In genomic region chr2:203648273-203648672, GRCh38 we compare ENCODE assay signal across 16 cellular contexts. TPM values are rescaled to one million over a fixed set of nuclear protein-coding genes. Genes with fewer than 3 reads are reported as not detected.
A peak's percentile ranks its signal among the peaks of the same experiment; 100 is the strongest.
DNase-seq lines count a peak whose midpoint lies in the region; ATAC-seq and TF ChIP-seq lines count a peak whose summit lies in the region.
"Had no signal": no experiment of that assay in that cellular context is flagged by ENCODE, and none has a peak within 500 bp of the region (broad histone marks: within the 10 kb centered on the region; RNA-seq: fewer than 3 reads in every experiment).

No MANE protein-coding gene starts in this region.

- ATAC-seq in PC-3, result peak; percentile 73
- peak; percentile 42 to 63 (median 50) for ATAC-seq in right lobe of liver
- no peak for ATAC-seq in GM19324 (IDR thresholded peaks at IDR 0.05; ENCODE audit: low FRiP score, unreplicated experiment)
- ATAC-seq: activated CD4-positive, alpha-beta T cell treated with anti-CD3 and anti-CD28 coated beads for 36 hours had no signal

- WGBS in right lobe of liver (ENCODE audit: insufficient coverage, low coverage, low lambda C conversion rate, missing lambda C conversion rate), result 22% methylated on average over 2 of the region's 2 CpGs

- H3K27ac ChIP-seq in 22Rv1 (peak overlapping the region; percentile 69), PC-3 (ENCODE audit: low read length) (no peak overlapping the region), right lobe of liver (peak overlapping the region in 2 of 3 donors; percentile 51 to 84)
- H3K27ac ChIP-seq: neutrophil had no signal

- no peaks in the 10 kb centered on the region for H3K36me3 ChIP-seq in PC-3 (ENCODE audit: low read depth, low read length)
- no peaks in the 10 kb centered on the region for H3K36me3 ChIP-seq in right lobe of liver
- H3K36me3 ChIP-seq: neutrophil had no signal

- H4K20me1 ChIP-seq in PC-3 (ENCODE audit: low read length), result no peaks in the 10 kb centered on the region

- H3K4me2 ChIP-seq in PC-3 (ENCODE audit: low read length), result peak overlapping the region; percentile 36

- CTCF ChIA-PET in PC-3 (lab: Charles Lee), result interaction anchor here (0.6 kb wide), 1 partner anchor 114 kb away, joined by 3 read pairs; no protein-coding TSS in a partner anchor

- no peak for TF ChIP-seq POLR2A in right lobe of liver (IDR thresholded peaks at IDR 0.05)

- H3K9me2 ChIP-seq in PC-3 (replicated peaks; ENCODE audit: low read length), result no peaks in the 10 kb centered on the region

- H3K79me2 ChIP-seq in PC-3 (ENCODE audit: low read length), result no peaks in the 10 kb centered on the region

- peaks cover 32% of the 10 kb centered on the region for H3K4me1 ChIP-seq in PC-3 (ENCODE audit: insufficient read depth, low read length)
- peaks cover 0 to 60% (median 26%) of the 10 kb centered on the region in 4 donors for H3K4me1 ChIP-seq in right lobe of liver

- intact Hi-C loops in PC-3 (cut with micrococcal nuclease), result loop anchor here (2.0 kb wide), 2 partner anchors 61 to 155 kb away; no protein-coding TSS in a partner anchor
- intact Hi-C loops in right lobe of liver (cut with DNase I), result no loop called here

- H3K9me3 ChIP-seq in PC-3 (ENCODE audit: low read length), result no peaks in the 10 kb centered on the region
- H3K9me3 ChIP-seq in right lobe of liver, result no peaks in the 10 kb centered on the region
- H3K9me3 ChIP-seq: neutrophil had no signal

- TF ChIP-seq CTCF in 22Rv1 (IDR thresholded peaks at IDR 0.05) (no peak), PC-3 (conservative IDR thresholded peaks at IDR 0.05; ENCODE audit: low read depth, low read length) (no peak), right lobe of liver (IDR thresholded peaks at IDR 0.05) (no peak)

- POLR2A ChIA-PET in PC-3 (lab: Charles Lee; ENCODE audit: unreplicated experiment), result no interaction called here

- H3K9ac ChIP-seq in PC-3 (ENCODE audit: low read length), result no peak overlapping the region

- DNase-seq in HuH-7 (ENCODE audit: low spot score), result peak; percentile 85
- DNase-seq in PC-3, result peak; percentile 61
- DNase-seq in right lobe of liver, result no peak
- no peak for DNase-seq in NCI-H1436 (lab: John Stamatoyannopoulos, UW)
- DNase-seq in NCI-H2081 treated with DMSO at 0.1 percent for 48 hours (lab: John Stamatoyannopoulos, UW), result no peak
- no peak for DNase-seq in activated CD8-positive, alpha-beta memory T cell treated with anti-CD3 and anti-CD28 coated beads, Interleukin-2, amount 50 U/mL, for 48 hours
- DNase-seq: activated CD4-positive, alpha-beta T cell treated with anti-CD3 and anti-CD28 coated beads for 36 hours; activated T-cell treated with anti-CD3 and anti-CD28 coated beads, Interleukin-2, amount 50 U/mL, for 1 hour; cerebellar nuclear complex; HCEC 1CT; hypothalamus; T-helper 2 cell had no signal

- H3K4me3 ChIP-seq in PC-3 (ENCODE audit: low read length) (no peak overlapping the region), right lobe of liver (peak overlapping the region in 1 of 3 donors; percentile 6)

- no peaks in the 10 kb centered on the region for H3F3A ChIP-seq in PC-3 (ENCODE audit: low read length, unreplicated experiment)

- BruUV-seq in PC-3 (replicated peaks; lab: Mats Ljungman, UMichigan), result no TSS peak

- no peaks in the 10 kb centered on the region for H3K27me3 ChIP-seq in PC-3 (ENCODE audit: low read length)
- no peaks in the 10 kb centered on the region for H3K27me3 ChIP-seq in right lobe of liver
- H3K27me3 ChIP-seq: neutrophil had no signal

- H2AFZ ChIP-seq in PC-3 (ENCODE audit: low read length), result peak overlapping the region; percentile 2; the same call in 1 of the 2 replicates

RNA-seq across cellular contexts. Expression of gene CD28, which starts 58.2 kb away (rescaled TPM):
- total RNA-seq in PC-3 (2014; rRNA removed) (not detected in 2 replicates), right lobe of liver (1 to 10 TPM in 1 of 6 experiments, under 1 TPM in 5; 0.16 to 1.6 (median 0.46) TPM)
- total RNA-seq: RPMI7951 had no signal

Comparison
In these comparisons a context has a peak if more than half of its experiments do, and no peak if none do; other contexts are left out.
1. DNase-seq: peak in HuH-7 (single experiment) and PC-3 (single experiment); none in right lobe of liver (0 of 3), NCI-H1436 (single experiment), NCI-H2081 treated with DMSO at 0.1 percent for 48 hours (single experiment) and activated CD8-positive, alpha-beta memory T cell treated with anti-CD3 and anti-CD28 coated beads, Interleukin-2, amount 50 U/mL, for 48 hours (single experiment).